Comparison of ENCODE assay signal across 8 cellular contexts in genomic region chr19:49676136-49676689, GRCh38.
DNase-seq lines count a peak whose midpoint lies in the region; ATAC-seq and TF ChIP-seq lines count a peak whose summit lies in the region.

No MANE protein-coding gene starts in this region.

- no peaks in the 10 kb centered on the region for H3K27me3 ChIP-seq in brain microvascular endothelial cell (replicated peaks)

- no peak for TF ChIP-seq CTCF in brain microvascular endothelial cell (IDR thresholded peaks at IDR 0.05; ENCODE audit: low read depth, low read length, missing control alignments)

- DNase-seq in COLO829 (ENCODE audit: low spot score) (peak; percentile 94), HuH-7.5 (ENCODE audit: low spot score) (peak; percentile 84), OCI-M2 (lab: John Stamatoyannopoulos, UW; ENCODE audit: unreplicated experiment) (peak; percentile 98), brain microvascular endothelial cell (peak; percentile 85)

- peaks cover 4% of the 10 kb centered on the region for H3K36me3 ChIP-seq in brain microvascular endothelial cell (replicated peaks)

- H3K27ac ChIP-seq in brain microvascular endothelial cell: peak overlapping the region; percentile 98
- H3K27ac ChIP-seq in skin epidermis: peak overlapping the region; percentile 79 to 98 (median 94)

- H3K9me3 ChIP-seq in iPS-18c (ENCODE audit: control insufficient read depth, insufficient read depth, low read length): peaks cover 2% of the 10 kb centered on the region

- H3K4me3 ChIP-seq in brain microvascular endothelial cell (ENCODE audit: low read depth, low read length) (peak overlapping the region; percentile 51), iPS-18c (ENCODE audit: insufficient read depth, low read depth, low read length) (peak overlapping the region; percentile 65; the same call in 1 of the 2 replicates), skin epidermis (peak overlapping the region; percentile 4 to 33 (median 17))

- no peak for ATAC-seq in HG03342 (IDR thresholded peaks at IDR 0.05; ENCODE audit: unreplicated experiment)

- in situ Hi-C loops in brain microvascular endothelial cell (cut with HindIII; ENCODE audit: low pct_ligation_motif_present, low sequenced_read_pairs): no loop called here

- TF ChIP-seq POLR2A in GM19193 (IDR thresholded peaks at IDR 0.05; ENCODE audit: extremely low read depth, insufficient read depth, insufficient read length): peak; percentile 88
